Comparison of ENCODE assay signal across 1 cellular context in the genomic region with DNA sequence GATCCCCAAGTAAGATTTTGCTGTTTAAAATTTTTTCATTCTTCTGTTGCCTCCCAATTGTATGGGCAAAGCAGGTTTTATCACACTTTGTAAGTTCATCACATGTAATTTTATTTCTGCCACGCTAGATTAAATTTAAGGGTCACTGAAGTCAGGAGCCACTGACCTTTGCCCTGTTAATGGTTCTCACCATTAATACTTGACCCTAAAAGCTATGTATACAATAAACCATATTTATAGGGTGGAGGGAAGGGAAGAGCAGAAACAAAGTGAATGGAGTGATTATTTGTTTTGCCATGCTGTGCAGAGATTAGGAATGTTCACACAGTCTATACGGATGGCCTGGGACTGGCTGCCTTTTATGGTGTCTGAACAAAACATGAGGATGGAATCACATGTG.
TF ChIP-seq lines count a peak whose summit lies in the region.

No MANE protein-coding gene starts in this region.

TF ChIP-seq in GM23338, 12 proteins besides CTCF, POLR2A, EP300 and RAD21 (continued from another document):
- TF ChIP-seq, protein P1, sequence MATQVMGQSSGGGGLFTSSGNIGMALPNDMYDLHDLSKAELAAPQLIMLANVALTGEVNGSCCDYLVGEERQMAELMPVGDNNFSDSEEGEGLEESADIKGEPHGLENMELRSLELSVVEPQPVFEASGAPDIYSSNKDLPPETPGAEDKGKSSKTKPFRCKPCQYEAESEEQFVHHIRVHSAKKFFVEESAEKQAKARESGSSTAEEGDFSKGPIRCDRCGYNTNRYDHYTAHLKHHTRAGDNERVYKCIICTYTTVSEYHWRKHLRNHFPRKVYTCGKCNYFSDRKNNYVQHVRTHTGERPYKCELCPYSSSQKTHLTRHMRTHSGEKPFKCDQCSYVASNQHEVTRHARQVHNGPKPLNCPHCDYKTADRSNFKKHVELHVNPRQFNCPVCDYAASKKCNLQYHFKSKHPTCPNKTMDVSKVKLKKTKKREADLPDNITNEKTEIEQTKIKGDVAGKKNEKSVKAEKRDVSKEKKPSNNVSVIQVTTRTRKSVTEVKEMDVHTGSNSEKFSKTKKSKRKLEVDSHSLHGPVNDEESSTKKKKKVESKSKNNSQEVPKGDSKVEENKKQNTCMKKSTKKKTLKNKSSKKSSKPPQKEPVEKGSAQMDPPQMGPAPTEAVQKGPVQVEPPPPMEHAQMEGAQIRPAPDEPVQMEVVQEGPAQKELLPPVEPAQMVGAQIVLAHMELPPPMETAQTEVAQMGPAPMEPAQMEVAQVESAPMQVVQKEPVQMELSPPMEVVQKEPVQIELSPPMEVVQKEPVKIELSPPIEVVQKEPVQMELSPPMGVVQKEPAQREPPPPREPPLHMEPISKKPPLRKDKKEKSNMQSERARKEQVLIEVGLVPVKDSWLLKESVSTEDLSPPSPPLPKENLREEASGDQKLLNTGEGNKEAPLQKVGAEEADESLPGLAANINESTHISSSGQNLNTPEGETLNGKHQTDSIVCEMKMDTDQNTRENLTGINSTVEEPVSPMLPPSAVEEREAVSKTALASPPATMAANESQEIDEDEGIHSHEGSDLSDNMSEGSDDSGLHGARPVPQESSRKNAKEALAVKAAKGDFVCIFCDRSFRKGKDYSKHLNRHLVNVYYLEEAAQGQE (IDR thresholded peaks at IDR 0.05; ENCODE audit: unreplicated experiment), result no peak
- no peak for TF ChIP-seq EZH2phosphoT487 (IDR thresholded peaks at IDR 0.05; ENCODE audit: unreplicated experiment)
- no peak for TF ChIP-seq EZH2 (IDR thresholded peaks at IDR 0.05; ENCODE audit: low read depth, unreplicated experiment)
- no peak for TF ChIP-seq POLR2AphosphoS5 (IDR thresholded peaks at IDR 0.05; ENCODE audit: low read depth)
